10 cellular contexts compared by ENCODE assay signal in the genomic region with DNA sequence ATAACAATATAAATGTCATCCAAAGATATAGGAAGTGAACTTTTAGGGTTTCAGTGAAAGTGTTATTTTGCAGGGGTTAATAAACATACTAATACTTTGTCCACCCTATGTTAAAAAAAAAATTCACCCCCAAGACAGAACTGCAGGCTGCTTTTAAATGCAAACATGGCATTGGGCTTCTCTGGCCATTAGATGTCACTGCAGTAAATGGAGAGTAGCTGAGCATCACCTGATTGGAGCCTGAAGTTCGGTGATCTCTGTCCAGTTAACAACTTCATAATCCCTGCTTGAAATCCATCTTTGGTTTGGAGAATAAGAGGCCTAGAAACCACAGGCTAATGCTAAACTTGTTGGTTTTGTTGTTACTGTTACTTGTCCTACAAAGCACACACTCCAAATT. TPM values are rescaled to one million over a fixed set of nuclear protein-coding genes. Genes with fewer than 3 reads are reported as not detected.
DNase-seq lines count a peak whose midpoint lies in the region; ATAC-seq and TF ChIP-seq lines count a peak whose summit lies in the region.
"Had no signal": no experiment of that assay in that cellular context is flagged by ENCODE, and none has a peak within 500 bp of the region (broad histone marks: within the 10 kb centered on the region; RNA-seq: fewer than 3 reads in every experiment).

No MANE protein-coding gene starts in this region.

- H3K4me2 ChIP-seq in OCI-LY1 (ENCODE audit: low read length): no peak overlapping the region

- CTCF ChIA-PET in A673 (lab: Charles Lee): no interaction called here

- no peak for ATAC-seq in GM18868 (IDR thresholded peaks at IDR 0.05; ENCODE audit: unreplicated experiment)
- ATAC-seq: activated T-helper 17 cell treated with anti-CD3 and anti-CD28 coated beads, Interleukin-2, amount 50 U/mL, for 72 hours had no signal

- no peaks in the 10 kb centered on the region for H3F3A ChIP-seq in OCI-LY1 (ENCODE audit: insufficient read depth, low read length)

- H3K36me3 ChIP-seq in A673 (ENCODE audit: insufficient read depth, low read length, poor library complexity, severe bottlenecking): no peaks in the 10 kb centered on the region
- H3K36me3 ChIP-seq in OCI-LY1 (ENCODE audit: insufficient read depth, low read length): peaks cover 5% of the 10 kb centered on the region

- no peak overlapping the region for H3K27ac ChIP-seq in A673 (ENCODE audit: low read depth, low read length, poor library complexity, severe bottlenecking)
- H3K27ac ChIP-seq in OCI-LY1 (ENCODE audit: low read depth, low read length, poor library complexity, severe bottlenecking): no peak overlapping the region

- BruUV-seq in A673 (replicated peaks; lab: Mats Ljungman, UMichigan): no TSS peak

- no peaks in the 10 kb centered on the region for H3K27me3 ChIP-seq in A673 (replicated peaks; ENCODE audit: insufficient read depth, low read depth, low read length, poor library complexity)
- no peaks in the 10 kb centered on the region for H3K27me3 ChIP-seq in OCI-LY1 (ENCODE audit: insufficient read depth, low read length)

- H3K9me3 ChIP-seq in A673 (ENCODE audit: low read depth, low read length, poor library complexity, severe bottlenecking): no peaks in the 10 kb centered on the region
- no peaks in the 10 kb centered on the region for H3K9me3 ChIP-seq in OCI-LY1 (ENCODE audit: low read length)

- peak; percentile 11 for DNase-seq in A673 (ENCODE audit: low spot score)
- DNase-seq in GM10266 (ENCODE audit: extremely low spot score): no peak
- DNase-seq in epithelial cell of esophagus (ENCODE audit: low read depth): no peak
- DNase-seq in NCI-H510A treated with DMSO at 0.1 percent for 48 hours (lab: John Stamatoyannopoulos, UW): no peak
- no peak for DNase-seq in GOT3 (lab: John Stamatoyannopoulos, UW)
- DNase-seq in NCI-H2081 treated with DMSO at 0.1 percent for 48 hours (lab: John Stamatoyannopoulos, UW): no peak
- DNase-seq: effector CD4-positive, alpha-beta T cell had no signal

- intact Hi-C loops in A673 (cut with micrococcal nuclease; ENCODE audit: unreplicated experiment): no loop called here

- H3K9ac ChIP-seq in OCI-LY1 (ENCODE audit: low read length): no peak overlapping the region

- H3K4me3 ChIP-seq in A673 (ENCODE audit: low read depth, low read length, poor library complexity, severe bottlenecking): no peak overlapping the region
- no peak overlapping the region for H3K4me3 ChIP-seq in OCI-LY1 (ENCODE audit: low read depth, low read length, poor library complexity, severe bottlenecking)
- no peak overlapping the region for H3K4me3 ChIP-seq in epithelial cell of esophagus (ENCODE audit: low read length)

- no peaks in the 10 kb centered on the region for H3K79me2 ChIP-seq in OCI-LY1 (ENCODE audit: insufficient read depth, low read length)

- H4K20me1 ChIP-seq in OCI-LY1 (ENCODE audit: insufficient read depth, low read length): no peaks in the 10 kb centered on the region

- H3K4me1 ChIP-seq in A673 (ENCODE audit: insufficient read depth, low read length, poor library complexity, severe bottlenecking) (no peaks in the 10 kb centered on the region), OCI-LY1 (ENCODE audit: insufficient read depth, low read length, severe bottlenecking) (no peaks in the 10 kb centered on the region)

- no peaks in the 10 kb centered on the region for H3K9me2 ChIP-seq in OCI-LY1 (ENCODE audit: low read depth, low read length)

- no peak overlapping the region for H2AFZ ChIP-seq in OCI-LY1 (ENCODE audit: low read length)

- POLR2A ChIA-PET in A673 (lab: Charles Lee; ENCODE audit: low non-redundant PET): no interaction called here

- peak; percentile 41; the same call in 1 of the 2 replicates for TF ChIP-seq CTCF in A673 (conservative IDR thresholded peaks at IDR 0.05; ENCODE audit: low read depth, low read length)
- peak; percentile 20 for TF ChIP-seq CTCF in GM10266 (IDR thresholded peaks at IDR 0.05; ENCODE audit: control insufficient read depth, insufficient read depth, low read depth, missing control alignments)
- TF ChIP-seq CTCF in OCI-LY1 (IDR thresholded peaks at IDR 0.05; ENCODE audit: low read length): peak; percentile 43
- TF ChIP-seq CTCF in epithelial cell of esophagus (IDR thresholded peaks at IDR 0.05; ENCODE audit: insufficient read depth, low read depth, low read length, missing control alignments): peak; percentile 23

RNA-seq across cellular contexts. Expression of a gene that starts 18.7 kb away (rescaled TPM):
- total RNA-seq in A673 (2021): 0.34 and 0.50 TPM in 2 replicates

RNA-seq across cellular contexts. Expression of a gene that starts 50.4 kb away (rescaled TPM):
- 360 and 368 TPM in 2 replicates for total RNA-seq in A673 (2021)
